ENCODE assay signal across 8 cellular contexts in genomic region chr17:38322156-38322779, GRCh38. TPM values are rescaled to one million over a fixed set of nuclear protein-coding genes. Genes with fewer than 3 reads are reported as not detected.
DNase-seq lines count a peak whose midpoint lies in the region; ATAC-seq and TF ChIP-seq lines count a peak whose summit lies in the region.

No MANE protein-coding gene starts in this region.

- H3K4me1 ChIP-seq in esophagus squamous epithelium (peaks cover 0 to 30% (median 6%) of the 10 kb centered on the region in 3 donors), neutrophil (ENCODE audit: control insufficient read depth in 1 of 2, insufficient read depth in 1 of 2, low read depth in 1 of 2, low read length in 1 of 2) (peaks cover 0 to 3% of the 10 kb centered on the region in 2 experiments), tibial artery (no peaks in the 10 kb centered on the region)

- 24 to 26% methylated on average over 4 to 5 of the region's 8 CpGs for WGBS in esophagus squamous epithelium, 2 donors

- H3K27me3 ChIP-seq in esophagus squamous epithelium (no peaks in the 10 kb centered on the region), neutrophil (no peaks in the 10 kb centered on the region), tibial artery (no peaks in the 10 kb centered on the region)

- H3K4me3 ChIP-seq in GM12865 (ENCODE audit: low read depth, low read length) = no peak overlapping the region
- H3K4me3 ChIP-seq in esophagus squamous epithelium = no peak overlapping the region
- no peak overlapping the region for H3K4me3 ChIP-seq in neutrophil (ENCODE audit: low read depth in 1 of 2, low read length in 1 of 2)
- H3K4me3 ChIP-seq in tibial artery = no peak overlapping the region

- no peak overlapping the region for H3K27ac ChIP-seq in esophagus squamous epithelium
- no peak overlapping the region for H3K27ac ChIP-seq in neutrophil
- H3K27ac ChIP-seq in tibial artery = no peak overlapping the region

- TF ChIP-seq CTCF in GM12865 (IDR thresholded peaks at IDR 0.05; ENCODE audit: insufficient read depth, low read depth, low read length, missing control alignments) (peak; percentile 79), esophagus squamous epithelium (IDR thresholded peaks at IDR 0.05) (peak in 5 of 6 experiments; percentile 30 to 87 (median 37)), neutrophil (IDR thresholded peaks at IDR 0.05) (peak; percentile 90), tibial artery (IDR thresholded peaks at IDR 0.05) (peak; percentile 23 to 86)

- intact Hi-C loops in esophagus squamous epithelium (cut with DNase I) = no loop called here
- intact Hi-C loops in tibial artery (cut with DNase I; ENCODE audit: low total_unique reads) = no loop called here

- TF ChIP-seq POLR2A in esophagus squamous epithelium (IDR thresholded peaks at IDR 0.05) = no peak

- DNase-seq in 8988T (peak; percentile 55), GM12865 (ENCODE audit: low read depth) (peak; percentile 66), NCI-H82 treated with DMSO at 0.1 percent for 48 hours (lab: John Stamatoyannopoulos, UW; ENCODE audit: unreplicated experiment) (peak; percentile 47), activated T-cell treated with anti-CD3 and anti-CD28 coated beads for 24 hours (ENCODE audit: low read depth) (peak; percentile 59), esophagus squamous epithelium (lab: John Stamatoyannopoulos, UW) (no peak), tibial artery (peak in 1 of 2 donors; percentile 62)

- H3K9me3 ChIP-seq in esophagus squamous epithelium (no peaks in the 10 kb centered on the region), neutrophil (no peaks in the 10 kb centered on the region), tibial artery (no peaks in the 10 kb centered on the region)

- ATAC-seq in HG02870 (IDR thresholded peaks at IDR 0.05; ENCODE audit: unreplicated experiment) = no peak

- H3K36me3 ChIP-seq in esophagus squamous epithelium (peaks cover 0 to 54% (median 8%) of the 10 kb centered on the region in 3 donors), neutrophil (peaks cover 15% of the 10 kb centered on the region), tibial artery (peaks cover 9 to 60% (median 39%) of the 10 kb centered on the region in 3 donors)

RNA-seq across cellular contexts. Expression of gene GPR179, which starts 21.5 kb away (rescaled TPM):
- total RNA-seq in esophagus squamous epithelium = under 1 TPM in 1 of 4 donors, not detected in 3; under 0.01 TPM

RNA-seq across cellular contexts. Expression of gene MRPL45, which starts 25.3 kb away (rescaled TPM):
- 10 to 100 TPM; 21.3 to 33.0 (median 29.9) TPM for total RNA-seq in esophagus squamous epithelium

RNA-seq across cellular contexts. Expression of gene SOCS7, which starts 29.4 kb away (rescaled TPM):
- 10 to 100 TPM in 2 of 4 donors, 1 to 10 TPM in 2; 5.9 to 21.8 (median 15.0) TPM for total RNA-seq in esophagus squamous epithelium

Comparison
In these comparisons a context has a peak if more than half of its experiments do, and no peak if none do; other contexts are left out.
1. CTCF ChIP-seq: peak in every context shown above with its lines; median percentile 90 in neutrophil; 79 in GM12865; 54 in tibial artery; 37 in esophagus squamous epithelium.